1 cellular context compared by ENCODE assay signal in genomic region chr14:20343092-20343854, GRCh38.
TF ChIP-seq lines count a peak whose summit lies in the region.

A gene with protein sequence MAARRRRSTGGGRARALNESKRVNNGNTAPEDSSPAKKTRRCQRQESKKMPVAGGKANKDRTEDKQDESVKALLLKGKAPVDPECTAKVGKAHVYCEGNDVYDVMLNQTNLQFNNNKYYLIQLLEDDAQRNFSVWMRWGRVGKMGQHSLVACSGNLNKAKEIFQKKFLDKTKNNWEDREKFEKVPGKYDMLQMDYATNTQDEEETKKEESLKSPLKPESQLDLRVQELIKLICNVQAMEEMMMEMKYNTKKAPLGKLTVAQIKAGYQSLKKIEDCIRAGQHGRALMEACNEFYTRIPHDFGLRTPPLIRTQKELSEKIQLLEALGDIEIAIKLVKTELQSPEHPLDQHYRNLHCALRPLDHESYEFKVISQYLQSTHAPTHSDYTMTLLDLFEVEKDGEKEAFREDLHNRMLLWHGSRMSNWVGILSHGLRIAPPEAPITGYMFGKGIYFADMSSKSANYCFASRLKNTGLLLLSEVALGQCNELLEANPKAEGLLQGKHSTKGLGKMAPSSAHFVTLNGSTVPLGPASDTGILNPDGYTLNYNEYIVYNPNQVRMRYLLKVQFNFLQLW (plus strand): TSS chr14:20343635. CDS start chr14:20343642, 7 bp downstream.

TF ChIP-seq in HepG2, 621 proteins besides CTCF, POLR2A, EP300 and RAD21 (continued from another document and continues in another):
- TF ChIP-seq, protein P1, sequence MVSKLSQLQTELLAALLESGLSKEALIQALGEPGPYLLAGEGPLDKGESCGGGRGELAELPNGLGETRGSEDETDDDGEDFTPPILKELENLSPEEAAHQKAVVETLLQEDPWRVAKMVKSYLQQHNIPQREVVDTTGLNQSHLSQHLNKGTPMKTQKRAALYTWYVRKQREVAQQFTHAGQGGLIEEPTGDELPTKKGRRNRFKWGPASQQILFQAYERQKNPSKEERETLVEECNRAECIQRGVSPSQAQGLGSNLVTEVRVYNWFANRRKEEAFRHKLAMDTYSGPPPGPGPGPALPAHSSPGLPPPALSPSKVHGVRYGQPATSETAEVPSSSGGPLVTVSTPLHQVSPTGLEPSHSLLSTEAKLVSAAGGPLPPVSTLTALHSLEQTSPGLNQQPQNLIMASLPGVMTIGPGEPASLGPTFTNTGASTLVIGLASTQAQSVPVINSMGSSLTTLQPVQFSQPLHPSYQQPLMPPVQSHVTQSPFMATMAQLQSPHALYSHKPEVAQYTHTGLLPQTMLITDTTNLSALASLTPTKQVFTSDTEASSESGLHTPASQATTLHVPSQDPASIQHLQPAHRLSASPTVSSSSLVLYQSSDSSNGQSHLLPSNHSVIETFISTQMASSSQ (IDR thresholded peaks at IDR 0.05; ENCODE audit: low read depth) = peak; percentile 38; the same call in 1 of the 2 replicates
- TF ChIP-seq, protein P1 (CRISPR knock-in tag; IDR thresholded peaks at IDR 0.05; ENCODE audit: borderline replicate concordance) = peak; percentile 79; the same call in 1 of the 2 replicates
- TF ChIP-seq ZNF562 (CRISPR knock-in tag; IDR thresholded peaks at IDR 0.05; ENCODE audit: borderline replicate concordance) (no peak), ARHGAP35 (CRISPR knock-in tag; IDR thresholded peaks at IDR 0.05; ENCODE audit: borderline replicate concordance) (peak; percentile 81; the same call in 1 of the 2 replicates), CENPT (CRISPR knock-in tag; IDR thresholded peaks at IDR 0.05; ENCODE audit: low read depth) (no peak), PATZ1 (CRISPR knock-in tag; IDR thresholded peaks at IDR 0.05) (peak; percentile 78), E2F5 (CRISPR knock-in tag; conservative IDR thresholded peaks at IDR 0.05) (peak; percentile 95), PCBP1 (IDR thresholded peaks at IDR 0.05; ENCODE audit: borderline replicate concordance, low read depth, low read length) (no peak), ZNF232 (CRISPR knock-in tag; IDR thresholded peaks at IDR 0.05; ENCODE audit: borderline replicate concordance) (peak; percentile 30; the same call in 1 of the 2 replicates), SYNCRIP (IDR thresholded peaks at IDR 0.05; ENCODE audit: insufficient read depth, low read depth, low read length) (no peak), RARA (CRISPR knock-in tag; IDR thresholded peaks at IDR 0.05) (peak; percentile 50; the same call in 1 of the 2 replicates), RNF2 (conservative IDR thresholded peaks at IDR 0.05; ENCODE audit: low read depth) (no peak), STAT6 (CRISPR knock-in tag; IDR thresholded peaks at IDR 0.05; ENCODE audit: borderline replicate concordance) (peak; percentile 96), HMGA1 (CRISPR knock-in tag; conservative IDR thresholded peaks at IDR 0.05) (no peak), IKZF4 (CRISPR knock-in tag; IDR thresholded peaks at IDR 0.05; ENCODE audit: borderline replicate concordance, low read depth, not compliant biosample characterization) (peak; percentile 89), BHLHE40 (IDR thresholded peaks at IDR 0.05; ENCODE audit: low read length) (no peak), MXI1 (IDR thresholded peaks at IDR 0.05; ENCODE audit: borderline replicate concordance, low read depth, low read length) (peak; percentile 77; the same call in 1 of the 3 replicates), ZKSCAN1 (IDR thresholded peaks at IDR 0.05; ENCODE audit: low read length) (no peak; the same call in 1 of the 2 replicates), MTA1 (CRISPR knock-in tag; IDR thresholded peaks at IDR 0.05; ENCODE audit: borderline replicate concordance) (peak; percentile 91), YEATS4 (CRISPR knock-in tag; IDR thresholded peaks at IDR 0.05; ENCODE audit: borderline replicate concordance) (peak; percentile 84), MED13 (CRISPR knock-in tag; IDR thresholded peaks at IDR 0.05) (no peak), PHF20 (CRISPR knock-in tag; IDR thresholded peaks at IDR 0.05) (peak; percentile 89), PRMT3 (CRISPR knock-in tag; IDR thresholded peaks at IDR 0.05; ENCODE audit: borderline replicate concordance, low read depth) (peak; percentile 78; the same call in 1 of the 2 replicates), ESRRA (CRISPR knock-in tag; IDR thresholded peaks at IDR 0.05; ENCODE audit: low read depth) (peak; percentile 54; the same call in 1 of the 2 replicates), ZNF280B (CRISPR knock-in tag; IDR thresholded peaks at IDR 0.05; ENCODE audit: borderline replicate concordance) (peak; percentile 19; the same call in 1 of the 2 replicates), ZNF224 (CRISPR knock-in tag; IDR thresholded peaks at IDR 0.05) (peak; percentile 93), ZNF20 (CRISPR knock-in tag; IDR thresholded peaks at IDR 0.05) (0 out of 2 replicates have a peak, but pooled peaks have one; percentile 18), MATR3 (CRISPR knock-in tag; IDR thresholded peaks at IDR 0.05) (no peak), ZNF660 (CRISPR knock-in tag; IDR thresholded peaks at IDR 0.05; ENCODE audit: borderline replicate concordance, low read depth) (no peak), ZNF614 (CRISPR knock-in tag; IDR thresholded peaks at IDR 0.05; ENCODE audit: borderline replicate concordance) (peak; percentile 93), ZBTB25 (CRISPR knock-in tag; IDR thresholded peaks at IDR 0.05) (peak; percentile 92), TMF1 (CRISPR knock-in tag; IDR thresholded peaks at IDR 0.05; ENCODE audit: low read depth) (0 out of 2 replicates have a peak, but pooled peaks have one; percentile 49), ZNF775 (CRISPR knock-in tag; IDR thresholded peaks at IDR 0.05; ENCODE audit: borderline replicate concordance) (peak; percentile 81; the same call in 1 of the 2 replicates)
- TF ChIP-seq, protein P2, sequence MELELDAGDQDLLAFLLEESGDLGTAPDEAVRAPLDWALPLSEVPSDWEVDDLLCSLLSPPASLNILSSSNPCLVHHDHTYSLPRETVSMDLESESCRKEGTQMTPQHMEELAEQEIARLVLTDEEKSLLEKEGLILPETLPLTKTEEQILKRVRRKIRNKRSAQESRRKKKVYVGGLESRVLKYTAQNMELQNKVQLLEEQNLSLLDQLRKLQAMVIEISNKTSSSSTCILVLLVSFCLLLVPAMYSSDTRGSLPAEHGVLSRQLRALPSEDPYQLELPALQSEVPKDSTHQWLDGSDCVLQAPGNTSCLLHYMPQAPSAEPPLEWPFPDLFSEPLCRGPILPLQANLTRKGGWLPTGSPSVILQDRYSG (CRISPR knock-in tag; IDR thresholded peaks at IDR 0.05) = no peak; the same call in 1 of the 2 replicates
- TF ChIP-seq, protein P3, sequence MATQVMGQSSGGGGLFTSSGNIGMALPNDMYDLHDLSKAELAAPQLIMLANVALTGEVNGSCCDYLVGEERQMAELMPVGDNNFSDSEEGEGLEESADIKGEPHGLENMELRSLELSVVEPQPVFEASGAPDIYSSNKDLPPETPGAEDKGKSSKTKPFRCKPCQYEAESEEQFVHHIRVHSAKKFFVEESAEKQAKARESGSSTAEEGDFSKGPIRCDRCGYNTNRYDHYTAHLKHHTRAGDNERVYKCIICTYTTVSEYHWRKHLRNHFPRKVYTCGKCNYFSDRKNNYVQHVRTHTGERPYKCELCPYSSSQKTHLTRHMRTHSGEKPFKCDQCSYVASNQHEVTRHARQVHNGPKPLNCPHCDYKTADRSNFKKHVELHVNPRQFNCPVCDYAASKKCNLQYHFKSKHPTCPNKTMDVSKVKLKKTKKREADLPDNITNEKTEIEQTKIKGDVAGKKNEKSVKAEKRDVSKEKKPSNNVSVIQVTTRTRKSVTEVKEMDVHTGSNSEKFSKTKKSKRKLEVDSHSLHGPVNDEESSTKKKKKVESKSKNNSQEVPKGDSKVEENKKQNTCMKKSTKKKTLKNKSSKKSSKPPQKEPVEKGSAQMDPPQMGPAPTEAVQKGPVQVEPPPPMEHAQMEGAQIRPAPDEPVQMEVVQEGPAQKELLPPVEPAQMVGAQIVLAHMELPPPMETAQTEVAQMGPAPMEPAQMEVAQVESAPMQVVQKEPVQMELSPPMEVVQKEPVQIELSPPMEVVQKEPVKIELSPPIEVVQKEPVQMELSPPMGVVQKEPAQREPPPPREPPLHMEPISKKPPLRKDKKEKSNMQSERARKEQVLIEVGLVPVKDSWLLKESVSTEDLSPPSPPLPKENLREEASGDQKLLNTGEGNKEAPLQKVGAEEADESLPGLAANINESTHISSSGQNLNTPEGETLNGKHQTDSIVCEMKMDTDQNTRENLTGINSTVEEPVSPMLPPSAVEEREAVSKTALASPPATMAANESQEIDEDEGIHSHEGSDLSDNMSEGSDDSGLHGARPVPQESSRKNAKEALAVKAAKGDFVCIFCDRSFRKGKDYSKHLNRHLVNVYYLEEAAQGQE (IDR thresholded peaks at IDR 0.05; ENCODE audit: borderline replicate concordance in 1 of 2, low read depth in 1 of 2, low read length in 2 of 2) = no peak; a peak in 1 of 4 replicates
- TF ChIP-seq, protein P4, sequence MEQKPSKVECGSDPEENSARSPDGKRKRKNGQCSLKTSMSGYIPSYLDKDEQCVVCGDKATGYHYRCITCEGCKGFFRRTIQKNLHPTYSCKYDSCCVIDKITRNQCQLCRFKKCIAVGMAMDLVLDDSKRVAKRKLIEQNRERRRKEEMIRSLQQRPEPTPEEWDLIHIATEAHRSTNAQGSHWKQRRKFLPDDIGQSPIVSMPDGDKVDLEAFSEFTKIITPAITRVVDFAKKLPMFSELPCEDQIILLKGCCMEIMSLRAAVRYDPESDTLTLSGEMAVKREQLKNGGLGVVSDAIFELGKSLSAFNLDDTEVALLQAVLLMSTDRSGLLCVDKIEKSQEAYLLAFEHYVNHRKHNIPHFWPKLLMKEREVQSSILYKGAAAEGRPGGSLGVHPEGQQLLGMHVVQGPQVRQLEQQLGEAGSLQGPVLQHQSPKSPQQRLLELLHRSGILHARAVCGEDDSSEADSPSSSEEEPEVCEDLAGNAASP (CRISPR knock-in tag; IDR thresholded peaks at IDR 0.05; ENCODE audit: borderline replicate concordance) = no peak; the same call in 1 of the 2 replicates
